3 cellular contexts compared by ENCODE assay signal in genomic region chr14:35506927-35507326, GRCh38.
TF ChIP-seq lines count a peak whose summit lies in the region.

No MANE protein-coding gene starts in this region.

TF ChIP-seq in SK-N-SH, 30 proteins besides CTCF, POLR2A, EP300 and RAD21:
- no peak for TF ChIP-seq IRF3 (IDR thresholded peaks at IDR 0.05; ENCODE audit: low read depth, low read length)
- no peak for TF ChIP-seq RCOR1 (IDR thresholded peaks at IDR 0.05; ENCODE audit: low read length)
- no peak for TF ChIP-seq EZH2phosphoT487 (IDR thresholded peaks at IDR 0.05; ENCODE audit: borderline replicate concordance, low read depth)
- no peak for TF ChIP-seq USF1 (IDR thresholded peaks at IDR 0.05; ENCODE audit: borderline replicate concordance, low read depth)
- TF ChIP-seq USF2 (IDR thresholded peaks at IDR 0.05; ENCODE audit: borderline replicate concordance, low read depth, low read length), result no peak
- TF ChIP-seq MAX (IDR thresholded peaks at IDR 0.05; ENCODE audit: low read depth), result no peak
- TF ChIP-seq RXRA (IDR thresholded peaks at IDR 0.05; ENCODE audit: borderline replicate concordance, low read depth), result no peak
- TF ChIP-seq NFIC (IDR thresholded peaks at IDR 0.05; ENCODE audit: borderline replicate concordance), result no peak
- no peak for TF ChIP-seq GATA2 (CRISPR knock-in tag; IDR thresholded peaks at IDR 0.05)
- no peak for TF ChIP-seq ZBTB33 (IDR thresholded peaks at IDR 0.05; ENCODE audit: borderline replicate concordance, low read depth)
- TF ChIP-seq FOXM1 (IDR thresholded peaks at IDR 0.05; ENCODE audit: low read depth), result no peak
- no peak for TF ChIP-seq RFX5 (IDR thresholded peaks at IDR 0.05; ENCODE audit: low read length)
- TF ChIP-seq SMC3 (IDR thresholded peaks at IDR 0.05; ENCODE audit: low read depth, low read length), result no peak
- no peak for TF ChIP-seq POLR2AphosphoS5 (IDR thresholded peaks at IDR 0.05; ENCODE audit: low read depth, low read length)
- no peak for TF ChIP-seq FOXJ3 (CRISPR knock-in tag; IDR thresholded peaks at IDR 0.05)
- no peak for TF ChIP-seq MXI1 (IDR thresholded peaks at IDR 0.05; ENCODE audit: low read depth, low read length)
- no peak for TF ChIP-seq GABPA (IDR thresholded peaks at IDR 0.05; ENCODE audit: low read depth)

TF ChIP-seq in SK-N-SH treated with all-trans-retinoic acid at 6 μM for 48 hours, 23 proteins besides CTCF, POLR2A, EP300 and RAD21:
- TF ChIP-seq ZFP3 (CRISPR knock-in tag; IDR thresholded peaks at IDR 0.05), result no peak
- TF ChIP-seq OSR1 (CRISPR knock-in tag; IDR thresholded peaks at IDR 0.05), result no peak
- TF ChIP-seq ZNF8 (CRISPR knock-in tag; IDR thresholded peaks at IDR 0.05), result no peak
- TF ChIP-seq ESRRG (CRISPR knock-in tag; IDR thresholded peaks at IDR 0.05), result no peak
- no peak for TF ChIP-seq ZC3H10 (CRISPR knock-in tag; IDR thresholded peaks at IDR 0.05)
- no peak for TF ChIP-seq PATZ1 (CRISPR knock-in tag; IDR thresholded peaks at IDR 0.05; ENCODE audit: borderline replicate concordance)
- TF ChIP-seq ZFP30 (CRISPR knock-in tag; IDR thresholded peaks at IDR 0.05), result no peak
- no peak for TF ChIP-seq TOX (CRISPR knock-in tag; IDR thresholded peaks at IDR 0.05; ENCODE audit: borderline replicate concordance)
- TF ChIP-seq CREB5 (CRISPR knock-in tag; IDR thresholded peaks at IDR 0.05; ENCODE audit: low read depth), result no peak
- no peak for TF ChIP-seq POU6F1 (CRISPR knock-in tag; IDR thresholded peaks at IDR 0.05; ENCODE audit: borderline replicate concordance, low read depth)
- TF ChIP-seq GLIS3 (CRISPR knock-in tag; IDR thresholded peaks at IDR 0.05), result no peak
TF ChIP-seq in SK-N-SH treated with all-trans-retinoic acid at 6 μM for 48 hours: peak in this region for 0.

TF ChIP-seq in endothelial cell of umbilical vein, 7 proteins besides CTCF, POLR2A, EP300 and RAD21:
- peak; percentile 52 for TF ChIP-seq JUN (IDR thresholded peaks at IDR 0.05; ENCODE audit: borderline replicate concordance, insufficient read depth, insufficient read length, low read depth)
- TF ChIP-seq POLR2AphosphoS5 (IDR thresholded peaks at IDR 0.05; ENCODE audit: insufficient read depth, low read depth, low read length), result peak; percentile 53
- no peak for TF ChIP-seq EZH2 (IDR thresholded peaks at IDR 0.05; ENCODE audit: borderline replicate concordance, low read depth, low read length, severe bottlenecking)
- peak; percentile 53 for TF ChIP-seq GATA2 (IDR thresholded peaks at IDR 0.05; ENCODE audit: insufficient read depth, insufficient read length, low read depth, low read length)
- TF ChIP-seq MYC (IDR thresholded peaks at IDR 0.05; ENCODE audit: low read depth, low read length), result no peak
- no peak for TF ChIP-seq MAX (IDR thresholded peaks at IDR 0.05; ENCODE audit: insufficient read depth, insufficient read length)
- peak; percentile 86 for TF ChIP-seq FOS (IDR thresholded peaks at IDR 0.05; ENCODE audit: borderline replicate concordance, insufficient read depth, low read length)
